8 cellular contexts compared by ENCODE assay signal in genomic region chr11:75450826-75451783, GRCh38. TPM values are rescaled to one million over a fixed set of nuclear protein-coding genes. Genes with fewer than 3 reads are reported as not detected.
DNase-seq lines count a peak whose midpoint lies in the region; ATAC-seq and TF ChIP-seq lines count a peak whose summit lies in the region.

No MANE protein-coding gene starts in this region.

- H3K4me3 ChIP-seq in AG04450 (ENCODE audit: low read depth, low read length) (no peak overlapping the region), HL-60 (replicated peaks; ENCODE audit: insufficient read depth, low read length) (no peak overlapping the region)

- peaks cover 10% of the 10 kb centered on the region for H3K9me3 ChIP-seq in AG04450 (ENCODE audit: control insufficient read depth, insufficient read depth, low read length)

- DNase-seq in AG04450 (ENCODE audit: low read depth, low spot score) (no peak), HL-60 (ENCODE audit: low read depth in 1 of 2, low spot score in 1 of 2) (peak in 1 of 2 experiments; percentile 14), left lobe of liver (ENCODE audit: low spot score) (no peak), left colon (no peak), posterior vena cava (ENCODE audit: low spot score) (no peak), SKM-1 treated with dmso at 0.1 percent for 144 hours (lab: John Stamatoyannopoulos, UW; ENCODE audit: unreplicated experiment) (no peak)
- DNase-seq in activated T-cell treated with anti-CD3 and anti-CD28 coated beads, Interleukin-2, amount 50 U/mL, for 48 hours, result peak; percentile 69 to 72

- no peak overlapping the region for H3K27ac ChIP-seq in AG04450 (ENCODE audit: low read depth, low read length)
- H3K27ac ChIP-seq in HL-60 (replicated peaks), result no peak overlapping the region

- CTCF ChIA-PET in AG04450 (lab: Charles Lee), result interaction anchor here (0.7 to 0.9 kb wide), 2 partner anchors 25 to 72 kb away, joined by 3 to 5 read pairs; no protein-coding TSS in a partner anchor

- TF ChIP-seq CTCF in AG04450 (IDR thresholded peaks at IDR 0.05; ENCODE audit: low read depth, low read length), result peak; percentile 49
- TF ChIP-seq CTCF in HL-60 (IDR thresholded peaks at IDR 0.05; ENCODE audit: insufficient read depth, low read length), result peak; percentile 45

- ATAC-seq in left lobe of liver, result peak; percentile 23
- ATAC-seq in left colon, result no peak
- ATAC-seq in HG03354 (IDR thresholded peaks at IDR 0.05; ENCODE audit: poor library complexity, severe bottlenecking, unreplicated experiment), result no peak

- peaks cover 28% of the 10 kb centered on the region for H3K27me3 ChIP-seq in AG04450 (ENCODE audit: control insufficient read depth, insufficient read depth, low read length)
- H3K27me3 ChIP-seq in HL-60 (ENCODE audit: insufficient read depth, poor library complexity, severe bottlenecking), result no peaks in the 10 kb centered on the region

- POLR2A ChIA-PET in AG04450 (lab: Yijun Ruan, JAX), result no interaction called here

- intact Hi-C loops in left colon (cut with DNase I, micrococcal nuclease), result no loop called here
- intact Hi-C loops in posterior vena cava (cut with DNase I), result no loop called here

RNA-seq across cellular contexts. Expression of gene KLHL35, which starts 18.1 kb away (rescaled TPM):
- polyA plus RNA-seq in AG04450 (2011; rRNA removed), result 0.81 and 1.0 TPM in 2 replicates
- 1.0 and 1.1 TPM in 2 replicates for polyA minus RNA-seq in AG04450 (2011; rRNA and poly(A)+ RNA removed)
- total RNA-seq in left lobe of liver (not detected), left colon (under 1 TPM in 1 of 2 donors, not detected in 1; 0.37 TPM), posterior vena cava (under 1 TPM; 0.67 to 0.79 TPM)

RNA-seq across cellular contexts. Expression of gene RPS3, which starts 51.8 kb away (rescaled TPM):
- 2,915 and 3,250 TPM in 2 replicates for polyA plus RNA-seq in AG04450 (2011; rRNA removed)
- polyA minus RNA-seq in AG04450 (2011; rRNA and poly(A)+ RNA removed), result 1,083 and 1,197 TPM in 2 replicates
- 474 TPM for total RNA-seq in left lobe of liver
- total RNA-seq in left colon, result 1,000 to 10,000 TPM; 1,894 to 1,934 TPM
- total RNA-seq in posterior vena cava, result 1,000 to 10,000 TPM; 1,304 to 1,399 TPM

Comparison
In these comparisons a context has a peak if more than half of its experiments do, and no peak if none do; other contexts are left out.
1. DNase-seq: peak in activated T-cell treated with anti-CD3 and anti-CD28 coated beads, Interleukin-2, amount 50 U/mL, for 48 hours (2 of 2); none in AG04450 (single experiment), left lobe of liver (single experiment), left colon (0 of 2), posterior vena cava (single experiment) and SKM-1 treated with dmso at 0.1 percent for 144 hours (single experiment).